ENCODE assay signal across 9 cellular contexts in the genomic region with DNA sequence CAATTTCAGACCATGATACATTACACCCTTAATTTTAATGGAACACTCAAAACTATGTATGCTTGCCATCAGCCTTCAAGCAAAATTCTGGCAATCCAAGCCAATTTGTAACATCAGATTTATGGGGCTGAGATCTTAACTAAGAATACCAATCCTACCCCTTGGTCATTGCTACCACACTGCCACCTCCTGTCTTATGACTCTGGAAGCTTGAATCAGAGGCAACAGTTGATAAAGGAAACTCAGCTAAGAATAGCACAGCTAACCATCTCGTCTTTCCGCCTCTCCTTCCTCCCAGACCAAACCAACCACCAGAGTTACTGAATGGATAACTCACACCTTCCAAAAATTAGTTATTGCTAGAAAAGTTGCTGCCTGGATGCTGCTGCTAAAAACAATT. TPM values are rescaled to one million over a fixed set of nuclear protein-coding genes. Genes with fewer than 3 reads are reported as not detected.
A peak's percentile ranks its signal among the peaks of the same experiment; 100 is the strongest.
DNase-seq lines count a peak whose midpoint lies in the region; ATAC-seq and TF ChIP-seq lines count a peak whose summit lies in the region.
"Had no signal": no experiment of that assay in that cellular context is flagged by ENCODE, and none has a peak within 500 bp of the region (broad histone marks: within the 10 kb centered on the region; RNA-seq: fewer than 3 reads in every experiment).

No MANE protein-coding gene starts in this region.

- ATAC-seq in WTC11 (no peak), HG03135 (IDR thresholded peaks at IDR 0.05; ENCODE audit: unreplicated experiment) (no peak), GM18502 (IDR thresholded peaks at IDR 0.05; ENCODE audit: poor library complexity, unreplicated experiment) (no peak)

- peak overlapping the region; percentile 79 for H3K27ac Mint-ChIP-seq in WTC11

- CTCF ChIA-PET in A673 (lab: Charles Lee) = interaction anchor here (1.2 kb wide), 1 partner anchor 105 kb away, joined by 4 read pairs; no protein-coding TSS in a partner anchor
- CTCF ChIA-PET in WTC11 (lab: Charles Lee) = interaction anchor here (0.9 to 2.5 kb wide), 7 partner anchors 9 to 190 kb away, joined by 3 to 11 read pairs (median 6); no protein-coding TSS in a partner anchor

- intact Hi-C loops in A673 (cut with micrococcal nuclease; ENCODE audit: unreplicated experiment) = no loop called here

- no peaks in the 10 kb centered on the region for H3K9me3 ChIP-seq in A673 (ENCODE audit: low read depth, low read length, poor library complexity, severe bottlenecking)
- H3K9me3 ChIP-seq: SJSA1 had no signal

- TF ChIP-seq CTCF in A673 (conservative IDR thresholded peaks at IDR 0.05; ENCODE audit: low read depth, low read length) = peak; percentile 55
- TF ChIP-seq CTCF in GM13977 (IDR thresholded peaks at IDR 0.05; ENCODE audit: extremely low read depth, insufficient read depth, missing control alignments) = peak; percentile 42
- no peak for TF ChIP-seq CTCF in WTC11 (IDR thresholded peaks at IDR 0.05)

- H3K4me1 ChIP-seq in A673 (ENCODE audit: insufficient read depth, low read length, poor library complexity, severe bottlenecking) = peaks cover 38% of the 10 kb centered on the region

- no TSS peak for BruUV-seq in A673 (replicated peaks; lab: Mats Ljungman, UMichigan)

- H3K27me3 ChIP-seq in A673 (replicated peaks; ENCODE audit: insufficient read depth, low read depth, low read length, poor library complexity) = no peaks in the 10 kb centered on the region
- H3K27me3 ChIP-seq: SJSA1 had no signal

- peak overlapping the region; percentile 40 for H3K27ac ChIP-seq in A673 (ENCODE audit: low read depth, low read length, poor library complexity, severe bottlenecking)
- H3K27ac ChIP-seq: SJSA1 had no signal

- peaks cover 70% of the 10 kb centered on the region for H3K4me1 Mint-ChIP-seq in WTC11

- peaks cover 33% of the 10 kb centered on the region for H3K36me3 Mint-ChIP-seq in WTC11

- no peaks in the 10 kb centered on the region for H3K36me3 ChIP-seq in A673 (ENCODE audit: insufficient read depth, low read length, poor library complexity, severe bottlenecking)

- POLR2A ChIA-PET in A673 (lab: Charles Lee; ENCODE audit: low non-redundant PET) = no interaction called here
- POLR2A ChIA-PET in WTC11 (lab: Charles Lee) = interaction anchor here (1.1 kb wide), 1 partner anchor 10 kb away, joined by 5 read pairs; no protein-coding TSS in a partner anchor

- DNase-seq in A673 (ENCODE audit: low spot score) (peak; percentile 66), GM13977 (ENCODE audit: low spot score) (peak; percentile 33), WTC11 (ENCODE audit: low spot score) (no peak), hepatic stellate cell (ENCODE audit: low spot score) (peak; percentile 65), SK-N-DZ (ENCODE audit: low spot score) (no peak), cerebellar nuclear complex (lab: John Stamatoyannopoulos, UW) (no peak)

- no peaks in the 10 kb centered on the region for H3K27me3 Mint-ChIP-seq in WTC11 (ENCODE audit: low read depth)

- H3K4me3 ChIP-seq in A673 (ENCODE audit: low read depth, low read length, poor library complexity, severe bottlenecking) = no peak overlapping the region
- H3K4me3 ChIP-seq: SJSA1 had no signal

- H3K9me3 Mint-ChIP-seq in WTC11 = no peaks in the 10 kb centered on the region

- in situ Hi-C loops in GM13977 (cut with MboI; ENCODE audit: low pct_unique_long_range_greater_than_20kb, low sequenced_read_pairs, unreplicated experiment) = no loop called here

- peak overlapping the region; percentile 68 for H3K4me3 Mint-ChIP-seq in WTC11

TF ChIP-seq in WTC11, 78 proteins besides CTCF, POLR2A, EP300 and RAD21:
- TF ChIP-seq FOXK1 (CRISPR knock-in tag; IDR thresholded peaks at IDR 0.05) (no peak), ZNF121 (CRISPR knock-in tag; IDR thresholded peaks at IDR 0.05) (no peak), ATF2 (CRISPR knock-in tag; IDR thresholded peaks at IDR 0.05; ENCODE audit: borderline replicate concordance, low read depth) (no peak), OVOL2 (CRISPR knock-in tag; IDR thresholded peaks at IDR 0.05; ENCODE audit: borderline replicate concordance) (no peak), PRRX2 (CRISPR knock-in tag; IDR thresholded peaks at IDR 0.05) (no peak), NR1H2 (CRISPR knock-in tag; IDR thresholded peaks at IDR 0.05) (no peak), RELA (CRISPR knock-in tag; IDR thresholded peaks at IDR 0.05; ENCODE audit: borderline replicate concordance) (no peak), ZBTB21 (CRISPR knock-in tag; IDR thresholded peaks at IDR 0.05; ENCODE audit: borderline replicate concordance) (no peak), FOXJ3 (CRISPR knock-in tag; IDR thresholded peaks at IDR 0.05; ENCODE audit: borderline replicate concordance) (no peak)
- TF ChIP-seq, protein P1, sequence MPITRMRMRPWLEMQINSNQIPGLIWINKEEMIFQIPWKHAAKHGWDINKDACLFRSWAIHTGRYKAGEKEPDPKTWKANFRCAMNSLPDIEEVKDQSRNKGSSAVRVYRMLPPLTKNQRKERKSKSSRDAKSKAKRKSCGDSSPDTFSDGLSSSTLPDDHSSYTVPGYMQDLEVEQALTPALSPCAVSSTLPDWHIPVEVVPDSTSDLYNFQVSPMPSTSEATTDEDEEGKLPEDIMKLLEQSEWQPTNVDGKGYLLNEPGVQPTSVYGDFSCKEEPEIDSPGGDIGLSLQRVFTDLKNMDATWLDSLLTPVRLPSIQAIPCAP (CRISPR knock-in tag; IDR thresholded peaks at IDR 0.05) = no peak

RNA-seq across cellular contexts. Expression of gene IGF2BP3, which starts 7.4 kb away (rescaled TPM):
- total RNA-seq in A673 (2021) = 75.3 and 85.4 TPM in 2 replicates
- total RNA-seq in WTC11 (2021) = 129 to 165 TPM (median 164 TPM) in 3 replicates
- 43.5 and 58.0 TPM in 2 replicates for polyA plus RNA-seq in SK-N-DZ (2014; cell fraction: cytosol; rRNA removed)
- 66.2 and 102 TPM in 2 replicates for polyA plus RNA-seq in SK-N-DZ (2014; cell fraction: nucleus; rRNA removed)

Comparison
In these comparisons a context has a peak if more than half of its experiments do, and no peak if none do; other contexts are left out.
1. DNase-seq: peak in A673 (single experiment), GM13977 (single experiment) and hepatic stellate cell (single experiment); none in WTC11 (single experiment), SK-N-DZ (single experiment) and cerebellar nuclear complex (0 of 2).